ENCODE assay signal across 11 cellular contexts in the genomic region with DNA sequence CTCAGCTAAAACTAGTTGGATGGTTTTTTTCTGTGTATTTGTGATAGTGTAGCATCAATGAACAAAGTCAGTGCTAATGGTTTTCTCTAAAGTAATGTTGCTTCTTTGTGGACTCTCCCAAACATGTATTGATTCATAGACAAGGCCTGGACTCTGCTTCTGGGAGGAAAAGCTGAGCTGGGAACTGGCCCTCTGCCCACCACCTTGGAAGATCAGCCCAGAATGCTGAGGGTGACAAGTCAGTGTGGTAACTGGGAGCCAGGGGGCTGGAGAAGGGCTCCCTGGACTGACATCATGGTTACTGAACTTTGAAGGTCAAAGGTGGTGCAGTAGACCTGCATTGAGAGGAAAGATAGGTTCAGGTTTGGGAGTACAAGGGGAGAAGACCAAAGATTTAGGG. TPM values are rescaled to one million over a fixed set of nuclear protein-coding genes. Genes with fewer than 3 reads are reported as not detected.
DNase-seq lines count a peak whose midpoint lies in the region; ATAC-seq, FAIRE-seq and TF ChIP-seq lines count a peak whose summit lies in the region.
"Had no signal": no experiment of that assay in that cellular context is flagged by ENCODE, and none has a peak within 500 bp of the region (broad histone marks: within the 10 kb centered on the region; RNA-seq: fewer than 3 reads in every experiment).

No MANE protein-coding gene starts in this region.

- no peaks in the 10 kb centered on the region for H3K9me3 Mint-ChIP-seq in immature natural killer cell
- no peaks in the 10 kb centered on the region for H3K9me3 Mint-ChIP-seq in stimulated activated naive CD8-positive, alpha-beta T cell treated with anti-CD3 and anti-CD28 coated beads, Interleukin-15, amount 100 ng/mL, for 72 hours
- H3K9me3 Mint-ChIP-seq: T-helper 1 cell treated with Interleukin-12 subunit alpha and Interleukin-12 subunit beta and Interleukin-4 antibody, amounts not matched to agents 30 μg/mL and 1 μg/mL, for 36 hours had no signal

- H3K4me1 Mint-ChIP-seq in immature natural killer cell = peaks cover 66 to 74% of the 10 kb centered on the region in 2 donors
- H3K4me1 Mint-ChIP-seq in stimulated activated naive CD8-positive, alpha-beta T cell treated with anti-CD3 and anti-CD28 coated beads, Interleukin-15, amount 100 ng/mL, for 72 hours = peaks cover 76% of the 10 kb centered on the region

- ATAC-seq in stimulated activated naive CD8-positive, alpha-beta T cell treated with anti-CD3 and anti-CD28 coated beads, Interleukin-15, amount 100 ng/mL, for 72 hours = no peak
- ATAC-seq in mucosa of descending colon = no peak
- ATAC-seq: K562 had no signal

- H3K4me1 ChIP-seq in A673 (ENCODE audit: insufficient read depth, low read length, poor library complexity, severe bottlenecking) (peaks cover 9% of the 10 kb centered on the region), mucosa of descending colon (ENCODE audit: low read depth) (no peaks in the 10 kb centered on the region)

- H3K27me3 ChIP-seq in A673 (replicated peaks; ENCODE audit: insufficient read depth, low read depth, low read length, poor library complexity) = no peaks in the 10 kb centered on the region

- TF ChIP-seq POLR2A in GM12892 (IDR thresholded peaks at IDR 0.05; ENCODE audit: low read depth, low read length) = no peak

- FAIRE-seq in GM12892 (lab: Jason Lieb, UNC) = peak; percentile 5
- FAIRE-seq: islet of Langerhans, K562 had no signal

- peak overlapping the region in 4 of 5 donors; percentile 27 to 54 (median 38) for H3K4me3 Mint-ChIP-seq in immature natural killer cell
- H3K4me3 Mint-ChIP-seq in stimulated activated naive CD8-positive, alpha-beta T cell treated with anti-CD3 and anti-CD28 coated beads, Interleukin-15, amount 100 ng/mL, for 72 hours = peak overlapping the region; percentile 1 to 3
- H3K4me3 Mint-ChIP-seq: T-helper 1 cell treated with Interleukin-12 subunit alpha and Interleukin-12 subunit beta and Interleukin-4 antibody, amounts not matched to agents 30 μg/mL and 1 μg/mL, for 36 hours had no signal

- POLR2A ChIA-PET in A673 (lab: Charles Lee; ENCODE audit: low non-redundant PET) = no interaction called here

- BruUV-seq in A673 (replicated peaks; lab: Mats Ljungman, UMichigan) = no TSS peak

- intact Hi-C loops in A673 (cut with micrococcal nuclease; ENCODE audit: unreplicated experiment) (no loop called here), mucosa of descending colon (cut with DNase I, micrococcal nuclease) (no loop called here)

- TF ChIP-seq CTCF in astrocyte of the cerebellum (IDR thresholded peaks at IDR 0.05; ENCODE audit: low read depth, low read length, missing control alignments) = no peak
- no peak for TF ChIP-seq CTCF in A673 (conservative IDR thresholded peaks at IDR 0.05; ENCODE audit: low read depth, low read length)
- no peak for TF ChIP-seq CTCF in mucosa of descending colon (IDR thresholded peaks at IDR 0.05)

- no peaks in the 10 kb centered on the region for H3K9me3 ChIP-seq in A673 (ENCODE audit: low read depth, low read length, poor library complexity, severe bottlenecking)
- no peaks in the 10 kb centered on the region for H3K9me3 ChIP-seq in mucosa of descending colon

- H3K36me3 ChIP-seq in A673 (ENCODE audit: insufficient read depth, low read length, poor library complexity, severe bottlenecking) (no peaks in the 10 kb centered on the region), mucosa of descending colon (ENCODE audit: low read depth) (no peaks in the 10 kb centered on the region)

- CTCF ChIA-PET in A673 (lab: Charles Lee) = interaction anchor here (0.6 kb wide), 1 partner anchor 58 kb away, joined by 7 read pairs; no protein-coding TSS in a partner anchor

- H3K36me3 Mint-ChIP-seq in immature natural killer cell = no peaks in the 10 kb centered on the region

- in situ Hi-C loops in astrocyte of the cerebellum (cut with HindIII; ENCODE audit: low sequenced_read_pairs) = loop anchor here (5.0 kb wide), 1 partner anchor 55 kb away; no protein-coding TSS in a partner anchor

- H3K27ac Mint-ChIP-seq in immature natural killer cell = peak overlapping the region; percentile 36 to 88 (median 65)
- H3K27ac Mint-ChIP-seq in stimulated activated naive CD8-positive, alpha-beta T cell treated with anti-CD3 and anti-CD28 coated beads, Interleukin-15, amount 100 ng/mL, for 72 hours = peak overlapping the region in 1 of 2 donors; percentile 8
- H3K27ac Mint-ChIP-seq: T-helper 1 cell treated with Interleukin-12 subunit alpha and Interleukin-12 subunit beta and Interleukin-4 antibody, amounts not matched to agents 30 μg/mL and 1 μg/mL, for 36 hours had no signal

- peaks cover 22 to 27% (median 26%) of the 10 kb centered on the region in 3 donors for H3K27me3 Mint-ChIP-seq in immature natural killer cell (ENCODE audit: low read depth in 3 of 3)
- no peaks in the 10 kb centered on the region for H3K27me3 Mint-ChIP-seq in stimulated activated naive CD8-positive, alpha-beta T cell treated with anti-CD3 and anti-CD28 coated beads, Interleukin-15, amount 100 ng/mL, for 72 hours

- peak overlapping the region; percentile 80 for H3K4me3 ChIP-seq in astrocyte of the cerebellum (ENCODE audit: low read depth, low read length)
- no peak overlapping the region for H3K4me3 ChIP-seq in A673 (ENCODE audit: low read depth, low read length, poor library complexity, severe bottlenecking)
- no peak overlapping the region for H3K4me3 ChIP-seq in mucosa of descending colon
- H3K4me3 ChIP-seq: K562 had no signal

- H3K27ac ChIP-seq in A673 (ENCODE audit: low read depth, low read length, poor library complexity, severe bottlenecking) = no peak overlapping the region

- DNase-seq in GM12892 (ENCODE audit: insufficient read length) = no peak
- no peak for DNase-seq in astrocyte of the cerebellum (ENCODE audit: low read depth)
- no peak for DNase-seq in immature natural killer cell
- DNase-seq in stimulated activated naive CD8-positive, alpha-beta T cell treated with anti-CD3 and anti-CD28 coated beads, Interleukin-15, amount 100 ng/mL, for 72 hours = no peak
- DNase-seq in A673 (ENCODE audit: low spot score) = no peak
- no peak for DNase-seq in stimulated activated CD4-positive, alpha-beta T cell treated with anti-CD3 and anti-CD28 coated beads, Interleukin-4, amount 100 ng/mL, for 1 hour
- no peak for DNase-seq in mucosa of descending colon
- DNase-seq: activated T-cell treated with anti-CD3 and anti-CD28 coated beads, Interleukin-2, amount 50 U/mL, for 48 hours had no signal

RNA-seq across cellular contexts. Expression of gene ARHGAP31, which starts 3.0 kb away (rescaled TPM):
- polyA plus RNA-seq in GM12892 (2012; ENCODE audit: missing spikeins) = 9.0 TPM
- 1 to 10 TPM; 1.1 to 4.9 (median 2.8) TPM for polyA plus RNA-seq in immature natural killer cell
- total RNA-seq in A673 (2021) (7.8 and 12.0 TPM in 2 replicates), mucosa of descending colon (10 to 100 TPM in 2 of 3 donors, 1 to 10 TPM in 1; 7.7 to 25.8 (median 11.8) TPM)

RNA-seq across cellular contexts. Expression of gene B4GALT4, which starts 56.5 kb away (rescaled TPM):
- 12.5 TPM for polyA plus RNA-seq in GM12892 (2012; ENCODE audit: missing spikeins)
- polyA plus RNA-seq in immature natural killer cell = 10 to 100 TPM; 24.0 to 29.0 (median 24.3) TPM
- total RNA-seq in A673 (2021) (9.9 and 10.8 TPM in 2 replicates), mucosa of descending colon (10 to 100 TPM; 35.0 to 73.9 (median 58.9) TPM)
